In genomic region chr2:28958689-28959088, GRCh38 we compare ENCODE assay signal across 8 cellular contexts. TPM values are rescaled to one million over a fixed set of nuclear protein-coding genes. Genes with fewer than 3 reads are reported as not detected.
DNase-seq lines count a peak whose midpoint lies in the region; ATAC-seq and TF ChIP-seq lines count a peak whose summit lies in the region.

No MANE protein-coding gene starts in this region.

- peak; percentile 9 for DNase-seq in stimulated activated CD4-positive, alpha-beta T cell treated with anti-CD3 and anti-CD28 coated beads, Interleukin-12 subunit alpha, Interleukin-12 subunit beta, amount 100 ng/mL, for 4 hours
- no peak for DNase-seq in stimulated activated CD4-positive, alpha-beta T cell treated with anti-CD3 and anti-CD28 coated beads, Interleukin-4, amount 100 ng/mL, for 4 hours
- DNase-seq in NCI-H1092 (lab: John Stamatoyannopoulos, UW) (peak; percentile 52), SHP77 treated with DMSO at 0.1 percent for 48 hours (lab: John Stamatoyannopoulos, UW) (peak; percentile 53), brain microvascular endothelial cell (peak; percentile 69), iPS DF 6.9 (ENCODE audit: low read depth, low spot score) (peak; percentile 61)

- H3K9me3 ChIP-seq in iPS DF 6.9 (ENCODE audit: control insufficient read depth, insufficient read depth, low read length) (no peaks in the 10 kb centered on the region), skeletal muscle satellite cell (replicated peaks; ENCODE audit: low read length) (no peaks in the 10 kb centered on the region)

- no peak overlapping the region for H3K4me3 ChIP-seq in brain microvascular endothelial cell (ENCODE audit: low read depth, low read length)
- no peak overlapping the region for H3K4me3 ChIP-seq in iPS DF 6.9 (ENCODE audit: low read length)
- peak overlapping the region; percentile 8 for H3K4me3 ChIP-seq in skeletal muscle satellite cell (ENCODE audit: low read length)

- no CpG with 5 or more reads among the region's 9 CpGs for WGBS in iPS DF 6.9 (ENCODE audit: insufficient coverage, insufficient read length)

- H3K36me3 ChIP-seq in brain microvascular endothelial cell (replicated peaks) (no peaks in the 10 kb centered on the region), iPS DF 6.9 (ENCODE audit: control insufficient read depth, insufficient read depth, low read length) (no peaks in the 10 kb centered on the region), skeletal muscle satellite cell (ENCODE audit: insufficient read depth, low read length) (no peaks in the 10 kb centered on the region)

- no peaks in the 10 kb centered on the region for H3K27me3 ChIP-seq in brain microvascular endothelial cell (replicated peaks)
- no peaks in the 10 kb centered on the region for H3K27me3 ChIP-seq in iPS DF 6.9 (ENCODE audit: control insufficient read depth, insufficient read depth, low read length)
- no peaks in the 10 kb centered on the region for H3K27me3 ChIP-seq in skeletal muscle satellite cell (ENCODE audit: control insufficient read depth, insufficient read depth, low read length)

- no peak overlapping the region for H3K27ac ChIP-seq in brain microvascular endothelial cell
- no peak overlapping the region for H3K27ac ChIP-seq in iPS DF 6.9 (ENCODE audit: low read length)

- TF ChIP-seq CTCF in brain microvascular endothelial cell (IDR thresholded peaks at IDR 0.05; ENCODE audit: low read depth, low read length, missing control alignments) = peak; percentile 62

- no peak overlapping the region for H3K9ac ChIP-seq in skeletal muscle satellite cell (ENCODE audit: low read depth, low read length)

- H3K4me2 ChIP-seq in skeletal muscle satellite cell (ENCODE audit: low read length) = peak overlapping the region; percentile 55

- H3K4me1 ChIP-seq in iPS DF 6.9 (ENCODE audit: control insufficient read depth, insufficient read depth, low read length) (no peaks in the 10 kb centered on the region; the same call in 1 of the 2 replicates), skeletal muscle satellite cell (ENCODE audit: control insufficient read depth, insufficient read depth, low read length) (peaks cover 17% of the 10 kb centered on the region)

- ATAC-seq in HG03045 (IDR thresholded peaks at IDR 0.05; ENCODE audit: unreplicated experiment) = no peak

- in situ Hi-C loops in brain microvascular endothelial cell (cut with HindIII; ENCODE audit: low pct_ligation_motif_present, low sequenced_read_pairs) = no loop called here

RNA-seq across cellular contexts. Expression of gene TOGARAM2, which starts 22.4 kb away (rescaled TPM):
- 0.22 and 0.25 TPM in 2 replicates for total RNA-seq in skeletal muscle satellite cell (2012; rRNA removed)

Comparison
In these comparisons a context has a peak if more than half of its experiments do, and no peak if none do; other contexts are left out.
1. DNase-seq: peak in stimulated activated CD4-positive, alpha-beta T cell treated with anti-CD3 and anti-CD28 coated beads, Interleukin-12 subunit alpha, Interleukin-12 subunit beta, amount 100 ng/mL, for 4 hours (single experiment), NCI-H1092 (single experiment), SHP77 treated with DMSO at 0.1 percent for 48 hours (single experiment), brain microvascular endothelial cell (single experiment) and iPS DF 6.9 (single experiment); none in stimulated activated CD4-positive, alpha-beta T cell treated with anti-CD3 and anti-CD28 coated beads, Interleukin-4, amount 100 ng/mL, for 4 hours (0 of 2).